9 cellular contexts compared by ENCODE assay signal in genomic region chr19:54364775-54365257, GRCh38. TPM values are rescaled to one million over a fixed set of nuclear protein-coding genes. Genes with fewer than 3 reads are reported as not detected.
DNase-seq lines count a peak whose midpoint lies in the region; ATAC-seq and TF ChIP-seq lines count a peak whose summit lies in the region.
"Had no signal": no experiment of that assay in that cellular context is flagged by ENCODE, and none has a peak within 500 bp of the region (broad histone marks: within the 10 kb centered on the region; RNA-seq: fewer than 3 reads in every experiment).

Gene LAIR1 (minus strand): TSS chr19:54364931. CDS start chr19:54364804, 127 bp downstream.

- H3K4me1 ChIP-seq in mononuclear cell (ENCODE audit: insufficient read depth, low read length): peaks cover 83% of the 10 kb centered on the region
- no peaks in the 10 kb centered on the region for H3K4me1 ChIP-seq in transverse colon

- peak; percentile 75 to 79 for ATAC-seq in activated naive CD4-positive, alpha-beta T cell treated with anti-CD3 and anti-CD28 coated beads, Interleukin-2, amount 50 U/mL, for 72 hours

- H3K9me3 ChIP-seq in mononuclear cell (ENCODE audit: low read depth, low read length) (no peaks in the 10 kb centered on the region), transverse colon (no peaks in the 10 kb centered on the region)

- peak within 1 kb of the TSS; percentile 46 to 71 (median 64) for H3K27ac ChIP-seq in transverse colon

- peaks cover 57% of the 10 kb centered on the region for H3K4me1 Mint-ChIP-seq in T-helper 1 cell treated with Interleukin-12 subunit alpha and Interleukin-12 subunit beta and Interleukin-4 antibody, amounts not matched to agents 30 μg/mL and 1 μg/mL, for 36 hours (ENCODE audit: low read depth)

- intact Hi-C loops in transverse colon (cut with DNase I; ENCODE audit: low total_unique reads): no loop called here

- H3K27me3 ChIP-seq in mononuclear cell (ENCODE audit: insufficient read depth, low read length): no peaks in the 10 kb centered on the region
- H3K27me3 ChIP-seq in transverse colon: no peaks in the 10 kb centered on the region

- peak within 1 kb of the TSS; percentile 86 for H3K27ac Mint-ChIP-seq in T-helper 1 cell treated with Interleukin-12 subunit alpha and Interleukin-12 subunit beta and Interleukin-4 antibody, amounts not matched to agents 30 μg/mL and 1 μg/mL, for 36 hours
- H3K27ac Mint-ChIP-seq in activated naive CD4-positive, alpha-beta T cell treated with anti-CD3 and anti-CD28 coated beads, Interleukin-2, amount 50 U/mL, for 72 hours: peak within 1 kb of the TSS in 1 of 2 donors; percentile 93

- no peak for TF ChIP-seq CTCF in transverse colon (IDR thresholded peaks at IDR 0.05)
- TF ChIP-seq CTCF in GM10248 (IDR thresholded peaks at IDR 0.05; ENCODE audit: control extremely low read depth, extremely low read depth, low read depth, missing control alignments): no peak

- peak; percentile 40 for TF ChIP-seq POLR2A in transverse colon (IDR thresholded peaks at IDR 0.05)

- peaks cover 29% of the 10 kb centered on the region for H3K27me3 Mint-ChIP-seq in T-helper 1 cell treated with Interleukin-12 subunit alpha and Interleukin-12 subunit beta and Interleukin-4 antibody, amounts not matched to agents 30 μg/mL and 1 μg/mL, for 36 hours (ENCODE audit: low read depth)

- CTCF ChIA-PET in GM10248 (lab: Yijun Ruan, JAX): interaction anchor here (1.0 to 2.2 kb wide), 2 partner anchors 10 to 26 kb away, joined by 3 to 11 read pairs; no protein-coding TSS in a partner anchor

- peaks cover 38% of the 10 kb centered on the region for H3K36me3 Mint-ChIP-seq in T-helper 1 cell treated with Interleukin-12 subunit alpha and Interleukin-12 subunit beta and Interleukin-4 antibody, amounts not matched to agents 30 μg/mL and 1 μg/mL, for 36 hours (ENCODE audit: low read depth)
- peaks cover 0 to 10% of the 10 kb centered on the region in 2 donors for H3K36me3 Mint-ChIP-seq in activated naive CD4-positive, alpha-beta T cell treated with anti-CD3 and anti-CD28 coated beads, Interleukin-2, amount 50 U/mL, for 72 hours

- no peaks in the 10 kb centered on the region for H3K36me3 ChIP-seq in transverse colon

- peaks cover 5% of the 10 kb centered on the region for H3K9me3 Mint-ChIP-seq in T-helper 1 cell treated with Interleukin-12 subunit alpha and Interleukin-12 subunit beta and Interleukin-4 antibody, amounts not matched to agents 30 μg/mL and 1 μg/mL, for 36 hours
- H3K9me3 Mint-ChIP-seq in activated naive CD4-positive, alpha-beta T cell treated with anti-CD3 and anti-CD28 coated beads, Interleukin-2, amount 50 U/mL, for 72 hours: no peaks in the 10 kb centered on the region

- TF ChIP-seq EP300 in transverse colon (IDR thresholded peaks at IDR 0.05; ENCODE audit: low read depth): no peak

- POLR2A ChIA-PET in GM10248 (lab: Yijun Ruan, JAX): no interaction called here

- peak within 1 kb of the TSS; percentile 70 for H3K4me3 ChIP-seq in mononuclear cell (ENCODE audit: low read length)
- H3K4me3 ChIP-seq in transverse colon: peak within 1 kb of the TSS in 1 of 4 donors; percentile 33

- peak in 1 of 2 donors; percentile 34 for DNase-seq in activated naive CD4-positive, alpha-beta T cell treated with anti-CD3 and anti-CD28 coated beads, Interleukin-2, amount 50 U/mL, for 72 hours (ENCODE audit: low spot score in 2 of 2)
- DNase-seq in transverse colon: peak; percentile 51
- no peak for DNase-seq in putamen (ENCODE audit: low spot score)
- DNase-seq in DMS79 (lab: John Stamatoyannopoulos, UW): no peak
- no peak for DNase-seq in NCI-H345 (lab: John Stamatoyannopoulos, UW)
- no peak for DNase-seq in GM10248 (ENCODE audit: extremely low spot score)

- WGBS in transverse colon (ENCODE audit: low coverage in 1 of 2), 2 donors: 27 to 50% methylated on average over 2 to 12 of the region's 13 CpGs

- H3K4me3 Mint-ChIP-seq in T-helper 1 cell treated with Interleukin-12 subunit alpha and Interleukin-12 subunit beta and Interleukin-4 antibody, amounts not matched to agents 30 μg/mL and 1 μg/mL, for 36 hours: peak within 1 kb of the TSS; percentile 90

- in situ Hi-C loops in transverse colon (cut with MboI; ENCODE audit: low pct_ligation_motif_present in 1 of 4, low pct_unique_long_range_greater_than_20kb in 1 of 4, low sequenced_read_pairs in 3 of 4): no loop called here

RNA-seq across cellular contexts. Expression of gene LAIR1, which starts in this region (rescaled TPM):
- 1 to 10 TPM; 2.9 to 9.9 TPM for total RNA-seq in activated naive CD4-positive, alpha-beta T cell treated with anti-CD3 and anti-CD28 coated beads, Interleukin-2, amount 50 U/mL, for 72 hours
- 40.7 TPM for total RNA-seq in mononuclear cell
- total RNA-seq in transverse colon: 10 to 100 TPM in 2 of 4 donors, 1 to 10 TPM in 2; 1.9 to 18.4 (median 7.3) TPM
- total RNA-seq: bronchial epithelial cell had no signal
